ENCODE assay signal across 25 cellular contexts in the genomic region with DNA sequence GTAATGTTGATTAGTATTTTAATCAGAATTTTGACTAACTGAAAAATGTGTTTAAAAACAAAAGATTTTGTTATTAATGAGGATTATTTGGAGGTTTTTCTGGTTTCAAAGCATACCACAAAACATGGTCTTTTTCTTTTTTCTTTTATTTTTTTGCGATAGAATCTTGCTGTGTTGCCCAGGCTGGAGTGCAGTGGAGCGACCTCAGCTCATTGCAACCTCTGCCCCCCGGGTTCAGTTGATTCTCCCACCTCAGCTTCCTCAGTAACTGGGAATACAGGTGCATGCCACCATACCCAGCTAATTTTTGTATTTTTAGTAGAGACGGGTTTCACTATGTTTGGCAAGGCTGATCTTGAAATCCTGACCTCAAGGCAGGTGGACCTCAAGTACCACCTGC.
"Had no signal": no experiment of that assay in that cellular context is flagged by ENCODE, and none has a peak within 500 bp of the region (broad histone marks: within the 10 kb centered on the region; RNA-seq: fewer than 3 reads in every experiment).

No MANE protein-coding gene starts in this region.

- H3K4me1 ChIP-seq: foreskin keratinocyte, gastroesophageal sphincter, psoas muscle, testis, tibial artery had no signal

- H3K9me3 ChIP-seq: gastroesophageal sphincter, heart left ventricle, psoas muscle, sigmoid colon, testis, tibial artery had no signal

- H3K27me3 Mint-ChIP-seq: memory B cell; stimulated activated memory B cell treated with anti-CD40 and anti-IgM and Interleukin-4, amounts not matched to agents 10 μg/mL and 1 μg/mL and 100 μg/mL, for 72 hours; type B pancreatic cell had no signal

- H3K27ac Mint-ChIP-seq: nephron; stimulated activated memory B cell treated with anti-CD40 and anti-IgM and Interleukin-4, amounts not matched to agents 10 μg/mL and 1 μg/mL and 100 μg/mL, for 72 hours; type B pancreatic cell had no signal

- H3K9me3 Mint-ChIP-seq: memory B cell; nephron; stimulated activated memory B cell treated with anti-CD40 and anti-IgM and Interleukin-4, amounts not matched to agents 10 μg/mL and 1 μg/mL and 100 μg/mL, for 72 hours; type B pancreatic cell had no signal

- H2AFZ ChIP-seq: hepatocyte had no signal

- H3K4me2 ChIP-seq: hepatocyte had no signal

- H3K4me3 Mint-ChIP-seq: memory B cell; nephron; stimulated activated memory B cell treated with anti-CD40 and anti-IgM and Interleukin-4, amounts not matched to agents 10 μg/mL and 1 μg/mL and 100 μg/mL, for 72 hours; type B pancreatic cell had no signal

- H3K4me3 ChIP-seq: dorsolateral prefrontal cortex, gastroesophageal sphincter, heart left ventricle, hepatocyte, lung, psoas muscle, sigmoid colon, testis, tibial artery had no signal

- H3K27me3 ChIP-seq: dorsolateral prefrontal cortex, foreskin keratinocyte, gastroesophageal sphincter, heart left ventricle, hepatocyte, sigmoid colon, testis, tibial artery had no signal

- ATAC-seq: esophagus mucosa; foreskin keratinocyte; gastroesophageal sphincter; heart left ventricle; left lobe of liver; psoas muscle; right cardiac atrium; stimulated activated memory B cell treated with anti-CD40 and anti-IgM and Interleukin-4, amounts not matched to agents 10 μg/mL and 1 μg/mL and 100 μg/mL, for 72 hours; stimulated activated naive CD8-positive, alpha-beta T cell treated with anti-CD3 and anti-CD28 coated beads, Interleukin-15, Interleukin-2, amounts not matched to agents 100 U/mL and 50 U/mL, for 24 hours had no signal

- H3K4me1 Mint-ChIP-seq: nephron had no signal

- H3K27ac ChIP-seq: dorsolateral prefrontal cortex, epithelial cell of prostate, foreskin keratinocyte, gastroesophageal sphincter, heart left ventricle, hepatocyte, psoas muscle, sigmoid colon, testis, tibial artery had no signal

- DNase-seq: cortex of kidney; dorsolateral prefrontal cortex; effector CD4-positive, alpha-beta T cell; foreskin keratinocyte; heart left ventricle; kidney; nucleus accumbens; psoas muscle; right cardiac atrium; sigmoid colon; stimulated activated CD4-positive, alpha-beta T cell treated with anti-CD3 and anti-CD28 coated beads, Interleukin-4, amount 100 ng/mL, for 4 hours; stimulated activated naive CD8-positive, alpha-beta T cell treated with anti-CD3 and anti-CD28 coated beads, Interleukin-15, Interleukin-2, amounts not matched to agents 100 U/mL and 50 U/mL, for 24 hours; substantia nigra; testis; tibial artery had no signal
